In the genomic region with DNA sequence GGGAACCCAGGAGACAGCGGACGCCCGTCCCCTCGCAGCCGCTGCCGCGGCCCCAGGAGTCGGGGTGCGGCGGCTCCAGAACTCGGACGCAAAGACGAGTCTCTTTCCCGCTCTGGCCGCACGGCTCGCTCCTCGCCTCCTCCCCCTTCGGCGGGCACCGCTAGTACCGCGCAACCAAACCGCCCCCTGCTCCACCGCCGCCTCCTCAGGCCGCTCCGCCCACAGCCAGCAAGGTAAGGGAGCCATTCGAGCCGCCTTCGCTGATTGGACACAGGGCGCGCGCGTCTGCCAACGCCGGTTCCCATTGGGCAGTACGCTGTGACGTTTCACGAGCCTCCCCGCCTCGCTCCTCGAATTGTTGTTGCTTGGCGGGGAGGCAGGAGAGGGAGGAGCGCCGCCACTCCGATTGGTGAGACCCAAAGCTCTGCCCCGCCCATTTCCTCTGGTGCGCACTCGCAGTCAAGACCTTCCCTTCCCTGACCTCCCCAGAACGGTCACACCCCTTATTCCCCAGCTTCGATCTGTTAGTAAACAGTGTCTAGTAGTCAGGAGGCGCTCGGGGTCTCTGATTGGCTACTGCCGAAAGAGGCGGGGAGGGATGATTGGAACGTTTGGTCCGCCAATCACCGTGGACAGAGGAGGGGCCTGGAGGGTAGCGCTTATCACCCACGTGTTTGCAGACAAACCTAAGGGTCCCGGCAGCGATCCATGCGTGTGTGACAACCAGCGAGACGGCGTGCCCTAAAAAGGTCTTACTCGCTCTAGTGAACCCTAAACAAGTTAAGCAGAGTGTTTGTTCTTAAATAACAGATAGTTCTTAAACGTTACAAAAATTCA, we compare ENCODE assay signal across 8 cellular contexts. TPM values are rescaled to one million over a fixed set of nuclear protein-coding genes. Genes with fewer than 3 reads are reported as not detected.
DNase-seq lines count a peak whose midpoint lies in the region; ATAC-seq and TF ChIP-seq lines count a peak whose summit lies in the region.

A gene (minus strand): TSS at position 170 of the 837 bp plus-strand sequence. CDS start 207 bp downstream, outside the sequence.

- H3K9me3 Mint-ChIP-seq in activated CD4-positive, alpha-beta T cell treated with anti-CD3 and anti-CD28 coated beads, Interleukin-2, amount 10 ng/mL, durations not matched to agents 7 days and 5 days, result peaks cover 10% of the 10 kb centered on the region

- peak within 1 kb of the TSS; percentile 84 for H3K9ac ChIP-seq in BLaER1

- no peak for TF ChIP-seq CTCF in coronary artery (IDR thresholded peaks at IDR 0.05)

- peak within 1 kb of the TSS; percentile 92 for H3K4me2 ChIP-seq in BLaER1

- no peaks in the 10 kb centered on the region for H3K9me3 ChIP-seq in BLaER1

- peak within 1 kb of the TSS; percentile 86 for H3K4me3 ChIP-seq in BLaER1
- peak within 1 kb of the TSS; percentile 93 for H3K4me3 ChIP-seq in coronary artery

- H3K27ac ChIP-seq in BLaER1, result peak within 1 kb of the TSS; percentile 82
- peak within 1 kb of the TSS; percentile 97 for H3K27ac ChIP-seq in coronary artery

- peaks cover 51% of the 10 kb centered on the region for H3K36me3 Mint-ChIP-seq in activated CD4-positive, alpha-beta T cell treated with anti-CD3 and anti-CD28 coated beads, Interleukin-2, amount 10 ng/mL, durations not matched to agents 7 days and 5 days (ENCODE audit: low read depth)

- intact Hi-C loops in left colon (cut with DNase I, micrococcal nuclease), result loop anchor here in 1 of 2 donors (10.0 kb wide), 1 partner anchor 166 kb away; no protein-coding TSS in a partner anchor

- H3K27ac Mint-ChIP-seq in activated CD4-positive, alpha-beta T cell treated with anti-CD3 and anti-CD28 coated beads, Interleukin-2, amount 10 ng/mL, durations not matched to agents 7 days and 5 days, result peak within 1 kb of the TSS; percentile 87

- peaks cover 62% of the 10 kb centered on the region for H3K4me1 Mint-ChIP-seq in activated CD4-positive, alpha-beta T cell treated with anti-CD3 and anti-CD28 coated beads, Interleukin-2, amount 10 ng/mL, durations not matched to agents 7 days and 5 days

- no peaks in the 10 kb centered on the region for H3K36me3 ChIP-seq in BLaER1

- H3K27me3 Mint-ChIP-seq in activated CD4-positive, alpha-beta T cell treated with anti-CD3 and anti-CD28 coated beads, Interleukin-2, amount 10 ng/mL, durations not matched to agents 7 days and 5 days, result no peaks in the 10 kb centered on the region

- H4K20me1 ChIP-seq in BLaER1, result no peaks in the 10 kb centered on the region

- DNase-seq in NCI-H69 (lab: John Stamatoyannopoulos, UW), result peak; percentile 100
- DNase-seq in activated CD4-positive, alpha-beta T cell treated with anti-CD3 and anti-CD28 coated beads, Interleukin-2, amount 10 ng/mL, durations not matched to agents 7 days and 5 days, result peak; percentile 100
- DNase-seq in coronary artery (ENCODE audit: low spot score), result peak; percentile 100
- DNase-seq in left colon, result peak; percentile 100
- peak; percentile 100 for DNase-seq in stimulated activated CD4-positive, alpha-beta T cell treated with anti-CD3 and anti-CD28 coated beads, Interleukin-1b, Interleukin-23, amount 100 ng/mL, for 48 hours

- H3K27me3 ChIP-seq in BLaER1, result no peaks in the 10 kb centered on the region

- ATAC-seq in GM19328 (IDR thresholded peaks at IDR 0.05; ENCODE audit: unreplicated experiment) (peak; percentile 85), HG03520 (IDR thresholded peaks at IDR 0.05; ENCODE audit: unreplicated experiment) (peak; percentile 81), left colon (peak; percentile 87)

- peaks cover 23% of the 10 kb centered on the region for H3K4me1 ChIP-seq in BLaER1

- H3K4me3 Mint-ChIP-seq in activated CD4-positive, alpha-beta T cell treated with anti-CD3 and anti-CD28 coated beads, Interleukin-2, amount 10 ng/mL, durations not matched to agents 7 days and 5 days, result peak within 1 kb of the TSS; percentile 89

- POLR2A ChIA-PET in activated CD4-positive, alpha-beta T cell treated with anti-CD3 and anti-CD28 coated beads, Interleukin-2, amount 10 ng/mL, durations not matched to agents 7 days and 5 days (lab: Charles Lee), result interaction anchor here (3.2 kb wide), 1 partner anchor 54 kb away, joined by 30 read pairs; a partner anchor contains a TSS

- CTCF ChIA-PET in activated CD4-positive, alpha-beta T cell treated with anti-CD3 and anti-CD28 coated beads, Interleukin-2, amount 10 ng/mL, durations not matched to agents 7 days and 5 days (lab: Charles Lee), result interaction anchor here (0.9 to 3.7 kb wide), 9 partner anchors 13 to 78 kb away, joined by 3 to 14 read pairs (median 4); no protein-coding TSS in a partner anchor

RNA-seq across cellular contexts. Expression of the gene that starts here (rescaled TPM):
- total RNA-seq in activated CD4-positive, alpha-beta T cell treated with anti-CD3 and anti-CD28 coated beads, Interleukin-2, amount 10 ng/mL, durations not matched to agents 7 days and 5 days, result 10 to 100 TPM; 42.1 to 44.8 TPM
- 10 to 100 TPM; 22.1 to 23.3 TPM for total RNA-seq in left colon

Comparison
In these comparisons a context has a peak if more than half of its experiments do, and no peak if none do; other contexts are left out.
1. Peak in every context shown above with its lines: DNase-seq, ATAC-seq, H3K4me3 ChIP-seq and H3K27ac ChIP-seq.